ENCODE assay signal across 23 cellular contexts in the genomic region with DNA sequence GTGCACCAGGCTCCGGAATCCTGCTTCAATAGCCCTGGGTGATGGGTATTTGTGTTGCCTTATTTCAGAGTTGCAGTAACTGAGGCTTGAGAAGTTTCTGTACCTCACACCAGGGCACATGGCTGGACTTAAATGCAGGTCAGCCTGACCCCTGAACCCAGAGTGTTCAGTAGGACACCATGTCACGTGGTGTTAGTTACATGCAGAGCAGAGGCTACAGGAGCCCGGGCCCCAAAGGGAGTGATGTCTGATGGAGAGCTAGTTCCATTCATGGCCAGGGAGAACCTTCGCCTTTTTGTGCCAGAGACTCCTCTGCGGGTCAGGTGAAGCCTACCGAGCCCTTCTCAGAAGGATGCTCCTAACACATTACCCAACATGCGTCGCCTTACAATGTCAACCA.
"Had no signal": no experiment of that assay in that cellular context is flagged by ENCODE, and none has a peak within 500 bp of the region (broad histone marks: within the 10 kb centered on the region; RNA-seq: fewer than 3 reads in every experiment).

No MANE protein-coding gene starts in this region.

- H3K27me3 ChIP-seq: MG63, Peyer's patch, SJCRH30 had no signal

- H3K9me3 ChIP-seq: MG63, Peyer's patch, SJCRH30 had no signal

- FAIRE-seq: HTR-8/SVneo had no signal

- H3K4me1 ChIP-seq: Peyer's patch had no signal

- ATAC-seq: Right ventricle myocardium inferior, SK-N-SH treated with all-trans-retinoic acid at 6 μM for 48 hours had no signal

- H3K4me2 ChIP-seq: PC-9 had no signal

- H2AFZ ChIP-seq: PC-9 had no signal

- DNase-seq: KBM-7, MG63, NCI-H1092, NCI-H1105 treated with DMSO at 0.1 percent for 48 hours, NCI-H1417 treated with DMSO at 0.1 percent for 48 hours, NCI-H146, NCI-H1694 treated with DMSO at 0.1 percent for 48 hours, NCI-H1930, NCI-H2081, NCI-H2107, NCI-H2227 treated with DMSO at 0.1 percent for 48 hours, NCI-H524, NCI-H526 treated with DMSO at 0.1 percent for 48 hours, NCI-H748 treated with DMSO at 0.1 percent for 48 hours, OCI-M1, PC-9, Peyer's patch, SHP77 treated with DMSO at 0.1 percent for 48 hours, SJCRH30 had no signal

- H3K36me3 ChIP-seq: MG63, Peyer's patch, SJCRH30 had no signal

- H3K4me3 ChIP-seq: MG63, PC-9, Peyer's patch, SJCRH30 had no signal

- H3K27ac ChIP-seq: HL-60, PC-9, Peyer's patch, SJCRH30 had no signal
